Comparison of ENCODE assay signal across 16 cellular contexts in genomic region chr11:8567597-8568198, GRCh38. TPM values are rescaled to one million over a fixed set of nuclear protein-coding genes. Genes with fewer than 3 reads are reported as not detected.
DNase-seq lines count a peak whose midpoint lies in the region; ATAC-seq and TF ChIP-seq lines count a peak whose summit lies in the region.
"Had no signal": no experiment of that assay in that cellular context is flagged by ENCODE, and none has a peak within 500 bp of the region (broad histone marks: within the 10 kb centered on the region; RNA-seq: fewer than 3 reads in every experiment).

No MANE protein-coding gene starts in this region.

- TF ChIP-seq CTCF in Caco-2 (IDR thresholded peaks at IDR 0.05; ENCODE audit: insufficient read depth in 1 of 2, low read depth in 1 of 2, low read length in 1 of 2, severe bottlenecking in 1 of 2, unreplicated experiment in 1 of 2): no peak
- TF ChIP-seq CTCF in HFFc6 (IDR thresholded peaks at IDR 0.05): no peak

- no peak for DNase-seq in activated naive CD8-positive, alpha-beta T cell treated with anti-CD3 and anti-CD28 coated beads, Interleukin-2, amount 50 U/mL, for 24 hours
- no peak for DNase-seq in activated naive CD8-positive, alpha-beta T cell treated with anti-CD3 and anti-CD28 coated beads for 36 hours
- DNase-seq in astrocyte of the hippocampus (ENCODE audit: low read depth, low spot score) (peak; percentile 38), HUDEP-2 (lab: John Stamatoyannopoulos, UW; ENCODE audit: unreplicated experiment in 76 of 76) (no peak), Caco-2 (no peak), HFFc6 (no peak)
- DNase-seq: activated CD4-positive, CD25-positive, alpha-beta regulatory T cell; activated effector memory CD4-positive, alpha-beta T cell treated with Interleukin-2 at 50 U/mL for 16 hours; head of caudate nucleus; stimulated activated CD4-positive, alpha-beta T cell treated with anti-CD3 and anti-CD28 coated beads, Interleukin-1b, Interleukin-23, amount 100 ng/mL, for 48 hours had no signal

- no peak overlapping the region for H3K27ac Mint-ChIP-seq in activated naive CD8-positive, alpha-beta T cell treated with anti-CD3 and anti-CD28 coated beads, Interleukin-2, amount 50 U/mL, for 24 hours
- no peak overlapping the region for H3K27ac Mint-ChIP-seq in activated naive CD8-positive, alpha-beta T cell treated with anti-CD3 and anti-CD28 coated beads for 36 hours
- no peak overlapping the region for H3K27ac Mint-ChIP-seq in Caco-2 (ENCODE audit: unreplicated experiment)
- H3K27ac Mint-ChIP-seq in HFFc6: no peak overlapping the region
- H3K27ac Mint-ChIP-seq: dendritic cell treated with granulocyte-macrophage colony-stimulating factor and Interleukin-4, amounts not matched to agents 40 ng/mL and 50 ng/mL, for 4 days; stimulated activated naive CD8-positive, alpha-beta T cell treated with anti-CD3 and anti-CD28 coated beads, Interleukin-15, Interleukin-2, amounts not matched to agents 100 ng/mL and 50 ng/mL, for 24 hours had no signal

- CTCF ChIA-PET in Caco-2 (lab: Charles Lee): interaction anchor here (1.2 to 1.7 kb wide), 3 partner anchors 346 to 468 kb away, joined by 3 read pairs; no protein-coding TSS in a partner anchor

- no peaks in the 10 kb centered on the region for H3K9me3 ChIP-seq in Caco-2

- H3K4me1 Mint-ChIP-seq in activated naive CD8-positive, alpha-beta T cell treated with anti-CD3 and anti-CD28 coated beads, Interleukin-2, amount 50 U/mL, for 24 hours: peaks cover 7% of the 10 kb centered on the region
- H3K4me1 Mint-ChIP-seq in activated naive CD8-positive, alpha-beta T cell treated with anti-CD3 and anti-CD28 coated beads for 36 hours: peaks cover 3% of the 10 kb centered on the region
- H3K4me1 Mint-ChIP-seq in Caco-2 (ENCODE audit: low read depth, unreplicated experiment) (no peaks in the 10 kb centered on the region), HFFc6 (ENCODE audit: low read depth) (peaks cover 21% of the 10 kb centered on the region)

- no TSS peak for BruUV-seq in Caco-2 (replicated peaks; lab: Mats Ljungman, UMichigan)

- H3K36me3 Mint-ChIP-seq in activated naive CD8-positive, alpha-beta T cell treated with anti-CD3 and anti-CD28 coated beads, Interleukin-2, amount 50 U/mL, for 24 hours (ENCODE audit: low read depth): no peaks in the 10 kb centered on the region
- H3K36me3 Mint-ChIP-seq in activated naive CD8-positive, alpha-beta T cell treated with anti-CD3 and anti-CD28 coated beads for 36 hours: no peaks in the 10 kb centered on the region
- H3K36me3 Mint-ChIP-seq in Caco-2 (ENCODE audit: insufficient read depth, unreplicated experiment): no peaks in the 10 kb centered on the region
- H3K36me3 Mint-ChIP-seq in HFFc6 (ENCODE audit: low read depth): no peaks in the 10 kb centered on the region

- no peaks in the 10 kb centered on the region for H3K4me1 ChIP-seq in Caco-2
- H3K4me1 ChIP-seq: parathyroid adenoma had no signal

- intact Hi-C loops in Caco-2 (cut with micrococcal nuclease; ENCODE audit: unreplicated experiment): loop anchor here (2.0 to 10.0 kb wide), 2 partner anchors 239 to 563 kb away; no protein-coding TSS in a partner anchor

- H3K27me3 Mint-ChIP-seq in activated naive CD8-positive, alpha-beta T cell treated with anti-CD3 and anti-CD28 coated beads, Interleukin-2, amount 50 U/mL, for 24 hours: peaks cover 13% of the 10 kb centered on the region
- H3K27me3 Mint-ChIP-seq in activated naive CD8-positive, alpha-beta T cell treated with anti-CD3 and anti-CD28 coated beads for 36 hours: peaks cover 9% of the 10 kb centered on the region
- H3K27me3 Mint-ChIP-seq in Caco-2 (ENCODE audit: insufficient read depth, unreplicated experiment) (peaks cover 5% of the 10 kb centered on the region), HFFc6 (ENCODE audit: insufficient read depth) (peaks cover 15% of the 10 kb centered on the region)

- no peaks in the 10 kb centered on the region for H3K9me3 Mint-ChIP-seq in activated naive CD8-positive, alpha-beta T cell treated with anti-CD3 and anti-CD28 coated beads, Interleukin-2, amount 50 U/mL, for 24 hours
- no peaks in the 10 kb centered on the region for H3K9me3 Mint-ChIP-seq in activated naive CD8-positive, alpha-beta T cell treated with anti-CD3 and anti-CD28 coated beads for 36 hours
- H3K9me3 Mint-ChIP-seq in Caco-2 (ENCODE audit: unreplicated experiment): no peaks in the 10 kb centered on the region
- H3K9me3 Mint-ChIP-seq in HFFc6: no peaks in the 10 kb centered on the region
- H3K9me3 Mint-ChIP-seq: dendritic cell treated with granulocyte-macrophage colony-stimulating factor and Interleukin-4, amounts not matched to agents 40 ng/mL and 50 ng/mL, for 4 days; stimulated activated naive CD8-positive, alpha-beta T cell treated with anti-CD3 and anti-CD28 coated beads, Interleukin-15, Interleukin-2, amounts not matched to agents 100 ng/mL and 50 ng/mL, for 24 hours had no signal

- ATAC-seq in activated naive CD8-positive, alpha-beta T cell treated with anti-CD3 and anti-CD28 coated beads, Interleukin-2, amount 50 U/mL, for 24 hours: peak; percentile 91
- ATAC-seq in HG03064 (IDR thresholded peaks at IDR 0.05; ENCODE audit: low read depth, unreplicated experiment) (peak; percentile 48), GM18907 (IDR thresholded peaks at IDR 0.05; ENCODE audit: unreplicated experiment) (no peak)

- no peaks in the 10 kb centered on the region; the same call in 1 of the 2 replicates for H3K27me3 ChIP-seq in Caco-2 (replicated peaks; ENCODE audit: control insufficient read depth, insufficient read depth, low read length)

- POLR2A ChIA-PET in Caco-2 (lab: Charles Lee): no interaction called here

- no peak overlapping the region for H3K4me3 ChIP-seq in Caco-2 (ENCODE audit: low read depth, low read length)
- H3K4me3 ChIP-seq: lung had no signal

- H3K36me3 ChIP-seq in Caco-2 (ENCODE audit: control insufficient read depth, insufficient read depth, low read length): no peaks in the 10 kb centered on the region

- no peak overlapping the region for H3K4me3 Mint-ChIP-seq in activated naive CD8-positive, alpha-beta T cell treated with anti-CD3 and anti-CD28 coated beads, Interleukin-2, amount 50 U/mL, for 24 hours
- no peak overlapping the region for H3K4me3 Mint-ChIP-seq in activated naive CD8-positive, alpha-beta T cell treated with anti-CD3 and anti-CD28 coated beads for 36 hours
- H3K4me3 Mint-ChIP-seq in Caco-2 (ENCODE audit: unreplicated experiment) (no peak overlapping the region), HFFc6 (no peak overlapping the region; the same call in 1 of the 2 replicates)
- H3K4me3 Mint-ChIP-seq: dendritic cell treated with granulocyte-macrophage colony-stimulating factor and Interleukin-4, amounts not matched to agents 40 ng/mL and 50 ng/mL, for 4 days; stimulated activated naive CD8-positive, alpha-beta T cell treated with anti-CD3 and anti-CD28 coated beads, Interleukin-15, Interleukin-2, amounts not matched to agents 100 ng/mL and 50 ng/mL, for 24 hours had no signal

RNA-seq across cellular contexts. Expression of gene STK33, which starts 26.3 kb away (rescaled TPM):
- 1 to 10 TPM; 3.8 to 5.2 TPM for total RNA-seq in activated naive CD8-positive, alpha-beta T cell treated with anti-CD3 and anti-CD28 coated beads for 36 hours
- total RNA-seq in Caco-2 (2022): 0.51 and 0.98 TPM in 2 replicates
- 1 to 10 TPM in 4 of 6 experiments, under 1 TPM in 1, not detected in 1; 0.73 to 4.0 (median 3.8) TPM for total RNA-seq in HFFc6 (2021; fragmentation: NEBNext Ultra II Directional; extraction: Animal tissue kit (Norgen Biotek cat#: 25700))
